In the genomic region with DNA sequence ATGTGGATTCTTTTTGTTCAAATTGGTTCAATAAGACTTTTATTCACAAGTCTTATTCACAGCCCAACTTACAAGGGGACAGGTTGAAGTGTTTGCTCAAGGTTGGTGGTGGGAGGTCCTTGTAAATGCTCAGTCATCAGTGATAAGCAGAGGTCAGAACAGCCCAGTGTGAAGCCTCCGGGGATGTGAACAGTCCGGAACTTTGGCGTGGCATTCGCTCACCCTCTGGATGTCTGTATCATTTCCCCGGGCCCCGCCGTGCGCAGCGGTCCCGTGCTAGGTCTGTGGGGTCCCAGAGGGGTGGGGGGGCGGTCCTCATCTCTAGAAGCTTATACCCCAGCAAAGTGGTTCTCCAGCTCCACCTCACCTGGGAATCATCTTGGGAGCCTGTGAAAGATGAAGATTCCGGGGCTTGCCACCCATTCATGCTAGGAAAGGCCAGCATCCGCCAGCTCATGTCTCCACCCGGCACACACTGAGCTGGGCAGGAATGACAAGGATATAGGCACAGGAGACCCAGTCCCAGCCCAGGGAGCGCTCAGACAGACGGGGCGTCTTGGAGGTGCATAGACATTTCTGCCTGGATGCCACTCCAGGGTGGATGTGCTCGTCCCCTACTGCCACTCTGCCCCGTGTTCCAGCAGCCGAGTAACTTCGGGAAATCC, we compare ENCODE assay signal across 15 cellular contexts.
A peak's percentile ranks its signal among the peaks of the same experiment; 100 is the strongest.
DNase-seq lines count a peak whose midpoint lies in the region; ATAC-seq and TF ChIP-seq lines count a peak whose summit lies in the region.
"Had no signal": no experiment of that assay in that cellular context is flagged by ENCODE, and none has a peak within 500 bp of the region (broad histone marks: within the 10 kb centered on the region; RNA-seq: fewer than 3 reads in every experiment).

No MANE protein-coding gene starts in this region.

- no peaks in the 10 kb centered on the region for H3K36me3 ChIP-seq in naive thymus-derived CD4-positive, alpha-beta T cell (ENCODE audit: control insufficient read depth in 2 of 3, insufficient read depth in 3 of 3, low read length in 3 of 3)
- no peaks in the 10 kb centered on the region for H3K36me3 ChIP-seq in ascending aorta
- H3K36me3 ChIP-seq: right lobe of liver, tibial artery had no signal

- H3K27ac ChIP-seq in naive thymus-derived CD4-positive, alpha-beta T cell (ENCODE audit: low read depth, low read length), result no peak overlapping the region
- H3K27ac ChIP-seq in ascending aorta, result no peak overlapping the region
- H3K27ac ChIP-seq: A549, right lobe of liver, tibial artery had no signal

- TF ChIP-seq CTCF in type B pancreatic cell (conservative IDR thresholded peaks at IDR 0.05), result no peak
- TF ChIP-seq CTCF in ascending aorta (IDR thresholded peaks at IDR 0.05), result no peak

- intact Hi-C loops in naive thymus-derived CD4-positive, alpha-beta T cell (cut with micrococcal nuclease), result no loop called here
- intact Hi-C loops in ascending aorta (cut with DNase I), result no loop called here

- H3K4me3 Mint-ChIP-seq in activated naive CD4-positive, alpha-beta T cell treated with anti-CD3 and anti-CD28 coated beads, Interleukin-2, amount 50 U/mL, for 24 hours, result peak overlapping the region; percentile 45
- H3K4me3 Mint-ChIP-seq in effector memory CD8-positive, alpha-beta T cell, result peak overlapping the region; percentile 80 to 83
- H3K4me3 Mint-ChIP-seq in naive thymus-derived CD4-positive, alpha-beta T cell, result peak overlapping the region in 8 of 10 donors; percentile 71 to 90 (median 86)
- peak overlapping the region; percentile 85 for H3K4me3 Mint-ChIP-seq in type B pancreatic cell

- POLR2A ChIA-PET in naive thymus-derived CD4-positive, alpha-beta T cell (lab: Charles Lee), result no interaction called here

- peaks cover 40% of the 10 kb centered on the region for H3K4me1 Mint-ChIP-seq in activated naive CD4-positive, alpha-beta T cell treated with anti-CD3 and anti-CD28 coated beads, Interleukin-2, amount 50 U/mL, for 24 hours
- H3K4me1 Mint-ChIP-seq in effector memory CD8-positive, alpha-beta T cell (ENCODE audit: low read depth in 2 of 2), result peaks cover 54 to 62% of the 10 kb centered on the region in 2 donors
- H3K4me1 Mint-ChIP-seq in naive thymus-derived CD4-positive, alpha-beta T cell, result peaks cover 11 to 48% (median 37%) of the 10 kb centered on the region in 7 donors
- H3K4me1 Mint-ChIP-seq in type B pancreatic cell (ENCODE audit: unreplicated experiment), result peaks cover 37% of the 10 kb centered on the region

- H3K27me3 Mint-ChIP-seq in activated naive CD4-positive, alpha-beta T cell treated with anti-CD3 and anti-CD28 coated beads, Interleukin-2, amount 50 U/mL, for 24 hours, result no peaks in the 10 kb centered on the region
- no peaks in the 10 kb centered on the region for H3K27me3 Mint-ChIP-seq in effector memory CD8-positive, alpha-beta T cell
- H3K27me3 Mint-ChIP-seq in naive thymus-derived CD4-positive, alpha-beta T cell, result no peaks in the 10 kb centered on the region
- no peaks in the 10 kb centered on the region for H3K27me3 Mint-ChIP-seq in type B pancreatic cell
- H3K27me3 Mint-ChIP-seq: activated CD4-positive, alpha-beta T cell treated with anti-CD3 and anti-CD28 coated beads, Interleukin-2, amount 10 ng/mL, durations not matched to agents 24 days and 14 days had no signal

- no peaks in the 10 kb centered on the region for H3K4me1 ChIP-seq in naive thymus-derived CD4-positive, alpha-beta T cell (ENCODE audit: control insufficient read depth in 2 of 2, insufficient read depth in 2 of 2, low read length in 2 of 2)
- H3K4me1 ChIP-seq in ascending aorta, result no peaks in the 10 kb centered on the region
- H3K4me1 ChIP-seq: A549, right lobe of liver had no signal

- H3K36me3 Mint-ChIP-seq in activated naive CD4-positive, alpha-beta T cell treated with anti-CD3 and anti-CD28 coated beads, Interleukin-2, amount 50 U/mL, for 24 hours, result peaks cover 4% of the 10 kb centered on the region
- H3K36me3 Mint-ChIP-seq in activated naive CD4-positive, alpha-beta T cell treated with anti-CD3 and anti-CD28 coated beads, Interleukin-2, amount 50 U/mL, for 72 hours, result peaks cover 7 to 29% of the 10 kb centered on the region in 2 donors
- H3K36me3 Mint-ChIP-seq in effector memory CD8-positive, alpha-beta T cell (ENCODE audit: insufficient read depth), result no peaks in the 10 kb centered on the region
- H3K36me3 Mint-ChIP-seq in naive thymus-derived CD4-positive, alpha-beta T cell, result peaks cover 0 to 28% (median 10%) of the 10 kb centered on the region in 5 donors
- peaks cover 7% of the 10 kb centered on the region for H3K36me3 Mint-ChIP-seq in type B pancreatic cell

- no peaks in the 10 kb centered on the region for H3K9me3 ChIP-seq in naive thymus-derived CD4-positive, alpha-beta T cell (ENCODE audit: control insufficient read depth in 2 of 3, low read length in 3 of 3)
- no peaks in the 10 kb centered on the region for H3K9me3 ChIP-seq in ascending aorta
- H3K9me3 ChIP-seq: A549, right lobe of liver, tibial artery had no signal

- no peak for DNase-seq in activated naive CD4-positive, alpha-beta T cell treated with anti-CD3 and anti-CD28 coated beads, Interleukin-2, amount 50 U/mL, for 72 hours (ENCODE audit: low spot score in 2 of 2)
- DNase-seq in effector memory CD8-positive, alpha-beta T cell, result no peak
- DNase-seq in naive thymus-derived CD4-positive, alpha-beta T cell, result no peak
- DNase-seq in type B pancreatic cell (ENCODE audit: extremely low spot score, unreplicated experiment) (no peak), NCI-H446 (lab: John Stamatoyannopoulos, UW) (no peak), ascending aorta (ENCODE audit: low spot score in 2 of 2) (no peak)
- DNase-seq: activated CD4-positive, alpha-beta T cell treated with anti-CD3 and anti-CD28 coated beads, Interleukin-2, amount 10 ng/mL, durations not matched to agents 24 days and 14 days; dermis blood vessel endothelial cell; NCI-H1694; right lobe of liver had no signal

- H3K4me3 ChIP-seq in naive thymus-derived CD4-positive, alpha-beta T cell (ENCODE audit: low read length), result peak overlapping the region; percentile 16
- no peak overlapping the region for H3K4me3 ChIP-seq in ascending aorta
- H3K4me3 ChIP-seq: A549, GM12878, right lobe of liver had no signal

- H3K27ac Mint-ChIP-seq in activated naive CD4-positive, alpha-beta T cell treated with anti-CD3 and anti-CD28 coated beads, Interleukin-2, amount 50 U/mL, for 24 hours, result no peak overlapping the region
- H3K27ac Mint-ChIP-seq in activated naive CD4-positive, alpha-beta T cell treated with anti-CD3 and anti-CD28 coated beads, Interleukin-2, amount 50 U/mL, for 72 hours, result no peak overlapping the region
- peak overlapping the region; percentile 74 to 90 for H3K27ac Mint-ChIP-seq in effector memory CD8-positive, alpha-beta T cell
- peak overlapping the region in 4 of 9 donors; percentile 81 to 95 (median 91) for H3K27ac Mint-ChIP-seq in naive thymus-derived CD4-positive, alpha-beta T cell
- H3K27ac Mint-ChIP-seq in type B pancreatic cell, result peak overlapping the region; percentile 44
- H3K27ac Mint-ChIP-seq: activated CD4-positive, alpha-beta T cell treated with anti-CD3 and anti-CD28 coated beads, Interleukin-2, amount 10 ng/mL, durations not matched to agents 24 days and 14 days had no signal

- no peaks in the 10 kb centered on the region for H3K27me3 ChIP-seq in naive thymus-derived CD4-positive, alpha-beta T cell (ENCODE audit: control insufficient read depth in 2 of 2, insufficient read depth in 2 of 2, low read length in 2 of 2)
- no peaks in the 10 kb centered on the region for H3K27me3 ChIP-seq in ascending aorta
- H3K27me3 ChIP-seq: right lobe of liver, tibial artery had no signal

- CTCF ChIA-PET in naive thymus-derived CD4-positive, alpha-beta T cell (lab: Charles Lee), result no interaction called here

- H3K9me3 Mint-ChIP-seq in activated naive CD4-positive, alpha-beta T cell treated with anti-CD3 and anti-CD28 coated beads, Interleukin-2, amount 50 U/mL, for 24 hours, result no peaks in the 10 kb centered on the region
- peaks cover 0 to 4% of the 10 kb centered on the region in 2 donors for H3K9me3 Mint-ChIP-seq in activated naive CD4-positive, alpha-beta T cell treated with anti-CD3 and anti-CD28 coated beads, Interleukin-2, amount 50 U/mL, for 72 hours
- H3K9me3 Mint-ChIP-seq in effector memory CD8-positive, alpha-beta T cell, result no peaks in the 10 kb centered on the region
- peaks cover 0 to 12% (median 0%) of the 10 kb centered on the region in 11 donors for H3K9me3 Mint-ChIP-seq in naive thymus-derived CD4-positive, alpha-beta T cell
- peaks cover 8% of the 10 kb centered on the region for H3K9me3 Mint-ChIP-seq in type B pancreatic cell
- H3K9me3 Mint-ChIP-seq: activated CD4-positive, alpha-beta T cell treated with anti-CD3 and anti-CD28 coated beads, Interleukin-2, amount 10 ng/mL, durations not matched to agents 24 days and 14 days had no signal

- no peak for ATAC-seq in activated naive CD4-positive, alpha-beta T cell treated with anti-CD3 and anti-CD28 coated beads, Interleukin-2, amount 50 U/mL, for 72 hours
- no peak for ATAC-seq in effector memory CD8-positive, alpha-beta T cell (replicated peaks)
- ATAC-seq in naive thymus-derived CD4-positive, alpha-beta T cell, result no peak
- no peak for ATAC-seq in GM18867 (IDR thresholded peaks at IDR 0.05; ENCODE audit: unreplicated experiment)
- ATAC-seq: A549, GM12878 had no signal

Comparison
In these comparisons a context has a peak if more than half of its experiments do, and no peak if none do; other contexts are left out.
1. H3K27ac Mint-ChIP-seq: peak in effector memory CD8-positive, alpha-beta T cell (2 of 2) and type B pancreatic cell (single experiment); none in activated naive CD4-positive, alpha-beta T cell treated with anti-CD3 and anti-CD28 coated beads, Interleukin-2, amount 50 U/mL, for 24 hours (single experiment) and activated naive CD4-positive, alpha-beta T cell treated with anti-CD3 and anti-CD28 coated beads, Interleukin-2, amount 50 U/mL, for 72 hours (0 of 2).
2. Peak in every context shown above with its lines, with median percentiles within 50 percentile points of each other: H3K4me3 Mint-ChIP-seq.